ENCODE assay signal across 8 cellular contexts in the genomic region with DNA sequence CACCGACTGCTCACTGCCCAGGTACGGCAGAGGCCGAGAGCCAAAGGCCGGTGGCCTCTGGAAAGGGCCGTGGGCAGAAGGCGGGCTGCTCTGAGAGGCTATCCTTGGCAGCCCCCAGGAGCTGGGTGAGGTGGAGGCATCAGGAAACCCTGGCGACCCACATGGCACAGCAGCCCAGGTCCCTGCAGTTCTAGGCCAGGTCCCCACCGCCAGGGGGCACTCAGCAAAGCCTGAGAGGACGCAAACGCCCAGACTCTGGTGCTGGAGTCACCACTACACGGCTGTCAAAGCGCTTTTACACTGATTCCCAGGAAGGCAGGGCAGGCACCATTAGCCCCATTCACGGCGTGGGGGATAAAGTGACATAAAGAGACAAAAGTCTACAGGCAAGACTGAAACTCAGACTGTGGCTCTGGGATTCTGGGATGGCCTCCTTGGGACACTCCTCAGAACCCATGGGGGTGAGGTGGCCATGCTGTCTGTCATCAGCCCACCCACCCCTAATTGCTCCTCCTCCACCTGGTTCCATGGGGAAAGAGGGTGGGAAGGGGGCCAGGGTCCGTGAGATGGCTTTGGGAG.
DNase-seq lines count a peak whose midpoint lies in the region; ATAC-seq lines count a peak whose summit lies in the region.

No MANE protein-coding gene starts in this region.

- peak overlapping the region in 1 of 2 donors; percentile 46 for H3K27ac Mint-ChIP-seq in effector memory CD8-positive, alpha-beta T cell

- peaks cover 3% of the 10 kb centered on the region for H3K36me3 Mint-ChIP-seq in effector memory CD8-positive, alpha-beta T cell (ENCODE audit: insufficient read depth)

- peak; percentile 53 for ATAC-seq in HG03342 (IDR thresholded peaks at IDR 0.05; ENCODE audit: unreplicated experiment)
- peak; percentile 75 for ATAC-seq in effector memory CD8-positive, alpha-beta T cell (replicated peaks)
- ATAC-seq in GM21786 (IDR thresholded peaks at IDR 0.05; ENCODE audit: unreplicated experiment): no peak

- peak overlapping the region; percentile 48 to 76 for H3K4me3 Mint-ChIP-seq in effector memory CD8-positive, alpha-beta T cell

- peak; percentile 89 for DNase-seq in DMS79 (lab: John Stamatoyannopoulos, UW)
- peak; percentile 32 for DNase-seq in NK-92 (lab: John Stamatoyannopoulos, UW; ENCODE audit: unreplicated experiment)
- peak; percentile 62 to 83 for DNase-seq in activated CD8-positive, alpha-beta memory T cell treated with anti-CD3 and anti-CD28 coated beads for 1 hour (ENCODE audit: extremely low read depth in 1 of 2, low read depth in 1 of 2)
- peak; percentile 79 to 83 (median 82) for DNase-seq in effector memory CD8-positive, alpha-beta T cell
- DNase-seq in medulla oblongata (ENCODE audit: extremely low spot score): peak; percentile 83
- DNase-seq in stimulated activated CD8-positive, alpha-beta memory T cell treated with anti-CD3 and anti-CD28 coated beads, Interleukin-15, amount 100 ng/mL, for 1 hour (ENCODE audit: low read depth): peak; percentile 81

- H3K9me3 Mint-ChIP-seq in effector memory CD8-positive, alpha-beta T cell: no peaks in the 10 kb centered on the region

- H3K27me3 Mint-ChIP-seq in effector memory CD8-positive, alpha-beta T cell: peaks cover 28 to 61% of the 10 kb centered on the region in 2 donors

- H3K4me1 Mint-ChIP-seq in effector memory CD8-positive, alpha-beta T cell (ENCODE audit: low read depth in 2 of 2): peaks cover 12 to 17% of the 10 kb centered on the region in 2 donors

Comparison
In these comparisons a context has a peak if more than half of its experiments do, and no peak if none do; other contexts are left out.
1. DNase-seq: peak in every context shown above with its lines; median percentile 89 in DMS79; 83 in medulla oblongata; 82 in effector memory CD8-positive, alpha-beta T cell; 81 in stimulated activated CD8-positive, alpha-beta memory T cell treated with anti-CD3 and anti-CD28 coated beads, Interleukin-15, amount 100 ng/mL, for 1 hour; 72 in activated CD8-positive, alpha-beta memory T cell treated with anti-CD3 and anti-CD28 coated beads for 1 hour; 32 in NK-92.